Comparison of ENCODE assay signal across 25 cellular contexts in genomic region chr5:79077680-79078365, GRCh38. TPM values are rescaled to one million over a fixed set of nuclear protein-coding genes. Genes with fewer than 3 reads are reported as not detected.
DNase-seq lines count a peak whose midpoint lies in the region; ATAC-seq lines count a peak whose summit lies in the region.
"Had no signal": no experiment of that assay in that cellular context is flagged by ENCODE, and none has a peak within 500 bp of the region (broad histone marks: within the 10 kb centered on the region; RNA-seq: fewer than 3 reads in every experiment).

No MANE protein-coding gene starts in this region.

- H3K9ac ChIP-seq in GM23248, result no peak overlapping the region

- no peak for ATAC-seq in GM19395 (IDR thresholded peaks at IDR 0.05; ENCODE audit: unreplicated experiment)
- ATAC-seq: CD8-positive, alpha-beta T cell; T-cell had no signal

- H2AFZ ChIP-seq in GM23248, result no peak overlapping the region

- H3F3A ChIP-seq in GM23248 (ENCODE audit: insufficient read depth), result no peaks in the 10 kb centered on the region

- WGBS in GM23248 (ENCODE audit: low coverage in 1 of 2, low lambda C conversion rate in 2 of 2, missing lambda C conversion rate in 2 of 2), 2 experiments, result 49 to 56% methylated on average over 3 of the region's 3 CpGs

- no peaks in the 10 kb centered on the region for H4K20me1 ChIP-seq in GM23248 (ENCODE audit: insufficient read depth)

- no peaks in the 10 kb centered on the region for H3K79me2 ChIP-seq in GM23248 (ENCODE audit: insufficient read depth)

- no peaks in the 10 kb centered on the region for H3K9me3 ChIP-seq in GM23248 (ENCODE audit: low read depth)

- 0 out of 2 replicates have a peak, but pooled peaks cover 3% of the 10 kb centered on the region for H3K4me1 ChIP-seq in GM23248 (ENCODE audit: insufficient read depth)
- H3K4me1 ChIP-seq: lower lobe of right lung, vagina had no signal

- no peak overlapping the region for H3K27ac ChIP-seq in GM23248
- H3K27ac ChIP-seq: epithelial cell of prostate, lower lobe of right lung, vagina had no signal

- in situ Hi-C loops in GM23248 (cut with MboI), result no loop called here

- no peak overlapping the region for H3K4me2 ChIP-seq in GM23248 (ENCODE audit: unreplicated experiment)

- DNase-seq in GM23248, result peak; percentile 47
- DNase-seq in amniotic epithelial cell (ENCODE audit: low read depth), result peak; percentile 36
- DNase-seq in left kidney (ENCODE audit: low read depth, low spot score), result peak; percentile 74
- peak; percentile 7 for DNase-seq in stromal cell of bone marrow (ENCODE audit: low read depth)
- no peak for DNase-seq in activated naive CD4-positive, alpha-beta T cell treated with anti-CD3 and anti-CD28 coated beads, Interleukin-2, amount 50 U/mL, for 16 hours
- no peak for DNase-seq in HK-2 (ENCODE audit: unreplicated experiment)
- DNase-seq: activated CD8-positive, alpha-beta memory T cell treated with anti-CD3 and anti-CD28 coated beads for 24 hours; activated naive CD4-positive, alpha-beta T cell treated with anti-CD3 and anti-CD28 coated beads for 36 hours; activated T-cell treated with anti-CD3 and anti-CD28 coated beads, Interleukin-2, amount 50 U/mL, for 24 hours; AML-193; aorta; CD8-positive, alpha-beta T cell; DMS53; foreskin melanocyte; hippocampal formation; lower lobe of right lung; NCI-H1092 treated with DMSO at 0.1 percent for 48 hours; NCI-H2081; NCI-H345; retina; SIG-M5; T-cell had no signal

- no peak overlapping the region for H3K4me3 ChIP-seq in GM23248
- H3K4me3 ChIP-seq: lower lobe of right lung, vagina had no signal

- no peaks in the 10 kb centered on the region for H3K27me3 ChIP-seq in GM23248 (replicated peaks; ENCODE audit: insufficient read depth)
- H3K27me3 ChIP-seq: vagina had no signal

- no peaks in the 10 kb centered on the region for H3K36me3 ChIP-seq in GM23248 (ENCODE audit: low read depth)
- H3K36me3 ChIP-seq: lower lobe of right lung, vagina had no signal

- H3K9me2 ChIP-seq in GM23248 (ENCODE audit: insufficient read depth), result no peaks in the 10 kb centered on the region

RNA-seq across cellular contexts. Expression of gene BHMT2, which starts 8.3 kb away (rescaled TPM):
- total RNA-seq in GM23248 (2014; rRNA removed; shearing (Covaris generic)), result 4.4 and 15.9 TPM in 2 replicates
- polyA plus RNA-seq in GM23248 (2016; fragmentation: Nextera tagmentation; extraction: Ambion mirVana), result 6.2 and 7.0 TPM in 2 replicates
- total RNA-seq: activated naive CD4-positive, alpha-beta T cell treated with anti-CD3 and anti-CD28 coated beads for 36 hours; CD8-positive, alpha-beta T cell had no signal

RNA-seq across cellular contexts. Expression of gene DMGDH, which starts 8.3 kb away (rescaled TPM):
- 0.38 and 1.6 TPM in 2 replicates for total RNA-seq in GM23248 (2014; rRNA removed; shearing (Covaris generic))
- 1.5 and 2.8 TPM in 2 replicates for polyA plus RNA-seq in GM23248 (2016; fragmentation: Nextera tagmentation; extraction: Ambion mirVana)

RNA-seq across cellular contexts. Expression of gene BHMT, which starts 33.8 kb away (rescaled TPM):
- total RNA-seq in GM23248 (2014; rRNA removed; shearing (Covaris generic)), result not detected in 2 replicates
- not detected in 2 replicates for polyA plus RNA-seq in GM23248 (2016; fragmentation: Nextera tagmentation; extraction: Ambion mirVana)
- total RNA-seq: activated naive CD4-positive, alpha-beta T cell treated with anti-CD3 and anti-CD28 coated beads for 36 hours; CD8-positive, alpha-beta T cell; lower lobe of right lung; vagina had no signal

Comparison
In these comparisons a context has a peak if more than half of its experiments do, and no peak if none do; other contexts are left out.
1. DNase-seq: peak in GM23248 (single experiment), amniotic epithelial cell (single experiment), left kidney (single experiment) and stromal cell of bone marrow (single experiment); none in activated naive CD4-positive, alpha-beta T cell treated with anti-CD3 and anti-CD28 coated beads, Interleukin-2, amount 50 U/mL, for 16 hours (single experiment) and HK-2 (single experiment).